In genomic region chr10:15166325-15166724, GRCh38 we compare ENCODE assay signal across 11 cellular contexts. TPM values are rescaled to one million over a fixed set of nuclear protein-coding genes. Genes with fewer than 3 reads are reported as not detected.
A peak's percentile ranks its signal among the peaks of the same experiment; 100 is the strongest.
DNase-seq lines count a peak whose midpoint lies in the region; ATAC-seq and TF ChIP-seq lines count a peak whose summit lies in the region.
"Had no signal": no experiment of that assay in that cellular context is flagged by ENCODE, and none has a peak within 500 bp of the region (broad histone marks: within the 10 kb centered on the region; RNA-seq: fewer than 3 reads in every experiment).

No MANE protein-coding gene starts in this region.

- POLR2A ChIA-PET in SK-N-SH (lab: Yijun Ruan, JAX): no interaction called here

- no peak for TF ChIP-seq RAD21 in SK-N-SH (IDR thresholded peaks at IDR 0.05; ENCODE audit: low read length)

- H3K27ac Mint-ChIP-seq in neural progenitor cell: no peak overlapping the region

- no peaks in the 10 kb centered on the region for H3K27me3 ChIP-seq in SK-N-SH (ENCODE audit: insufficient read depth)
- no peaks in the 10 kb centered on the region for H3K27me3 ChIP-seq in MG63
- no peaks in the 10 kb centered on the region for H3K27me3 ChIP-seq in dorsolateral prefrontal cortex
- H3K27me3 ChIP-seq in neural progenitor cell: peaks cover 14% of the 10 kb centered on the region

- H3K4me3 ChIP-seq in SK-N-SH (ENCODE audit: low read depth in 2 of 2, low read length in 1 of 2): peak overlapping the region; percentile 77 to 92; a peak in 3 of 4 replicates
- H3K4me3 ChIP-seq in MG63: peak overlapping the region; percentile 95
- peak overlapping the region in 58 of 59 donors; percentile 10 to 99 (median 88) for H3K4me3 ChIP-seq in dorsolateral prefrontal cortex
- peak overlapping the region; percentile 74 for H3K4me3 ChIP-seq in neural progenitor cell

- H3K9me3 ChIP-seq in SK-N-SH: no peaks in the 10 kb centered on the region
- no peaks in the 10 kb centered on the region for H3K9me3 ChIP-seq in MG63
- H3K9me3 ChIP-seq in neural progenitor cell (ENCODE audit: low read depth): no peaks in the 10 kb centered on the region

- H3K36me3 ChIP-seq in SK-N-SH (replicated peaks in 1 of 2; ENCODE audit: control insufficient read depth in 1 of 2, insufficient read depth in 2 of 2, low read length in 1 of 2) (no peaks in the 10 kb centered on the region), MG63 (peaks cover 23% of the 10 kb centered on the region), neural progenitor cell (no peaks in the 10 kb centered on the region)

- TF ChIP-seq CTCF in SK-N-SH (IDR thresholded peaks at IDR 0.05) (no peak), dorsolateral prefrontal cortex (IDR thresholded peaks at IDR 0.05 in 54 of 56, conservative IDR thresholded peaks at IDR 0.05 in 2 of 56; ENCODE audit: low read depth in 1 of 56, partially characterized antibody in 56 of 56) (no peak), neural progenitor cell (IDR thresholded peaks at IDR 0.05) (no peak)

- no peaks in the 10 kb centered on the region for H3K9me2 ChIP-seq in SK-N-SH

- ATAC-seq in SK-N-SH treated with all-trans-retinoic acid at 6 μM for 48 hours (no peak), esophagus mucosa (no peak)
- ATAC-seq: left ventricle myocardium superior had no signal

- H3K27ac ChIP-seq in SK-N-SH (ENCODE audit: low read depth in 2 of 2, low read length in 1 of 2): peak overlapping the region; percentile 6 to 15; a peak in 2 of 4 replicates
- peak overlapping the region in 10 of 59 donors; percentile 1 to 94 (median 84) for H3K27ac ChIP-seq in dorsolateral prefrontal cortex
- no peak overlapping the region for H3K27ac ChIP-seq in neural progenitor cell

- H3K36me3 Mint-ChIP-seq in neural progenitor cell: peaks cover 5% of the 10 kb centered on the region

- intact Hi-C loops in dorsolateral prefrontal cortex (cut with DNase I): loop anchor here (5.0 to 10.0 kb wide), 6 partner anchors 62 to 289 kb away; partner anchors contain the start of genes FAM171A1 (in 2 of the 2), MEIG1 (in 2 of the 2), RPP38 (in 1 of the 2) and SUV39H2 (in 1 of the 2)

- peaks cover 4% of the 10 kb centered on the region for H3K27me3 Mint-ChIP-seq in neural progenitor cell (ENCODE audit: insufficient read depth, low read depth)

- no peak for DNase-seq in SK-N-SH
- DNase-seq in MG63: no peak
- no peak for DNase-seq in dorsolateral prefrontal cortex
- peak; percentile 5 for DNase-seq in neural progenitor cell (ENCODE audit: low spot score)
- no peak for DNase-seq in putamen (ENCODE audit: low spot score)
- DNase-seq in ecto neural progenitor cell (ENCODE audit: low spot score): no peak
- DNase-seq: EL, HCEC 1CT, left ventricle myocardium superior had no signal

- H3K4me1 Mint-ChIP-seq in neural progenitor cell: peaks cover 27% of the 10 kb centered on the region

- no peak for TF ChIP-seq EP300 in SK-N-SH (IDR thresholded peaks at IDR 0.05; ENCODE audit: borderline replicate concordance in 1 of 2, low read depth in 1 of 2, low read length in 1 of 2)

- peak overlapping the region; percentile 88 for H3K4me2 ChIP-seq in SK-N-SH
- peak overlapping the region; percentile 91 for H3K4me2 ChIP-seq in neural progenitor cell

- peak overlapping the region; percentile 95 for H3K4me3 Mint-ChIP-seq in neural progenitor cell

- CTCF ChIA-PET in SK-N-SH (lab: Yijun Ruan, JAX): interaction anchor here (0.6 to 1.0 kb wide), 2 partner anchors 108 to 252 kb away, joined by 3 read pairs; no protein-coding TSS in a partner anchor

- WGBS in SK-N-SH (ENCODE audit: low lambda C conversion rate): 70% methylated on average over 2 of the region's 2 CpGs

- H3K4me1 ChIP-seq in SK-N-SH (ENCODE audit: control insufficient read depth in 1 of 2, insufficient read depth in 2 of 2, low read depth in 1 of 2, low read length in 1 of 2) (peaks cover 4 to 25% of the 10 kb centered on the region in 2 experiments), neural progenitor cell (peaks cover 18% of the 10 kb centered on the region)

- no peaks in the 10 kb centered on the region for H3K9me3 Mint-ChIP-seq in neural progenitor cell

- H3F3A ChIP-seq in SK-N-SH (replicated peaks; ENCODE audit: insufficient read depth): no peaks in the 10 kb centered on the region
- H3F3A ChIP-seq in neural progenitor cell (ENCODE audit: low read depth): peaks cover 24% of the 10 kb centered on the region

- peak overlapping the region; percentile 83; the same call in 1 of the 2 replicates for H3K9ac ChIP-seq in SK-N-SH
- no peak overlapping the region for H3K9ac ChIP-seq in neural progenitor cell

- H2AFZ ChIP-seq in SK-N-SH (ENCODE audit: low read depth): no peak overlapping the region
- H2AFZ ChIP-seq in neural progenitor cell (replicated peaks): no peak overlapping the region

- H3K79me2 ChIP-seq in SK-N-SH (ENCODE audit: insufficient read depth) (peaks cover 64% of the 10 kb centered on the region), neural progenitor cell (ENCODE audit: low read depth) (peaks cover 57% of the 10 kb centered on the region)

- peaks cover 18% of the 10 kb centered on the region for H4K20me1 ChIP-seq in SK-N-SH (ENCODE audit: insufficient read depth)
- peaks cover 30% of the 10 kb centered on the region for H4K20me1 ChIP-seq in neural progenitor cell (ENCODE audit: low read depth)

TF ChIP-seq in SK-N-SH, 30 proteins besides CTCF, POLR2A, EP300 and RAD21 (continues in another document):
- TF ChIP-seq CHD2 (IDR thresholded peaks at IDR 0.05; ENCODE audit: low read length, partially characterized antibody): no peak
- TF ChIP-seq MXI1 (IDR thresholded peaks at IDR 0.05; ENCODE audit: low read depth, low read length): no peak
- TF ChIP-seq GATA2 (CRISPR knock-in tag; IDR thresholded peaks at IDR 0.05): no peak
- TF ChIP-seq POLR2AphosphoS5 (IDR thresholded peaks at IDR 0.05; ENCODE audit: low read depth, low read length): no peak
- no peak for TF ChIP-seq TEAD4 (IDR thresholded peaks at IDR 0.05; ENCODE audit: borderline replicate concordance, insufficient read depth)
- no peak for TF ChIP-seq FOSL2 (IDR thresholded peaks at IDR 0.05; ENCODE audit: borderline replicate concordance, low read depth)
- no peak for TF ChIP-seq YY1 (IDR thresholded peaks at IDR 0.05; ENCODE audit: low read depth)
- TF ChIP-seq NFIC (IDR thresholded peaks at IDR 0.05; ENCODE audit: borderline replicate concordance): no peak
- TF ChIP-seq SMC3 (IDR thresholded peaks at IDR 0.05; ENCODE audit: low read depth, low read length): no peak
- no peak for TF ChIP-seq IRF3 (IDR thresholded peaks at IDR 0.05; ENCODE audit: low read depth, low read length)
- TF ChIP-seq GABPA (IDR thresholded peaks at IDR 0.05; ENCODE audit: low read depth): no peak
- TF ChIP-seq FOXM1 (IDR thresholded peaks at IDR 0.05; ENCODE audit: low read depth): no peak

TF ChIP-seq in SK-N-SH treated with all-trans-retinoic acid at 6 μM for 48 hours, 23 proteins besides CTCF, POLR2A, EP300 and RAD21:
- TF ChIP-seq ZNF8 (CRISPR knock-in tag; IDR thresholded peaks at IDR 0.05) (no peak), POU6F1 (CRISPR knock-in tag; IDR thresholded peaks at IDR 0.05; ENCODE audit: borderline replicate concordance, low read depth) (no peak), GLIS3 (CRISPR knock-in tag; IDR thresholded peaks at IDR 0.05) (no peak), ZC3H10 (CRISPR knock-in tag; IDR thresholded peaks at IDR 0.05) (no peak), CREB5 (CRISPR knock-in tag; IDR thresholded peaks at IDR 0.05; ENCODE audit: low read depth) (no peak)
- TF ChIP-seq, protein P1, sequence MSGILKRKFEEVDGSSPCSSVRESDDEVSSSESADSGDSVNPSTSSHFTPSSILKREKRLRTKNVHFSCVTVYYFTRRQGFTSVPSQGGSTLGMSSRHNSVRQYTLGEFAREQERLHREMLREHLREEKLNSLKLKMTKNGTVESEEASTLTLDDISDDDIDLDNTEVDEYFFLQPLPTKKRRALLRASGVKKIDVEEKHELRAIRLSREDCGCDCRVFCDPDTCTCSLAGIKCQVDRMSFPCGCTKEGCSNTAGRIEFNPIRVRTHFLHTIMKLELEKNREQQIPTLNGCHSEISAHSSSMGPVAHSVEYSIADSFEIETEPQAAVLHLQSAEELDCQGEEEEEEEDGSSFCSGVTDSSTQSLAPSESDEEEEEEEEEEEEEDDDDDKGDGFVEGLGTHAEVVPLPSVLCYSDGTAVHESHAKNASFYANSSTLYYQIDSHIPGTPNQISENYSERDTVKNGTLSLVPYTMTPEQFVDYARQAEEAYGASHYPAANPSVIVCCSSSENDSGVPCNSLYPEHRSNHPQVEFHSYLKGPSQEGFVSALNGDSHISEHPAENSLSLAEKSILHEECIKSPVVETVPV (CRISPR knock-in tag; IDR thresholded peaks at IDR 0.05): no peak

RNA-seq across cellular contexts. Expression of gene NMT2, which starts 2.2 kb away (rescaled TPM):
- 25.9 and 26.5 TPM in 2 replicates for polyA plus RNA-seq in SK-N-SH (2012; rRNA removed)
- polyA plus RNA-seq in SK-N-SH (2012; cell fraction: cytosol; rRNA removed): 28.8 and 32.4 TPM in 2 replicates
- polyA plus RNA-seq in SK-N-SH (2012; cell fraction: nucleus; rRNA removed): 38.5 and 52.3 TPM in 2 replicates
- 115 and 134 TPM in 2 replicates for total RNA-seq in MG63 (2014; rRNA removed; shearing (Covaris generic); ENCODE audit: low replicate concordance)
- 10 to 100 TPM; 20.0 to 80.1 (median 46.6) TPM for total RNA-seq in dorsolateral prefrontal cortex
- 25.4 and 26.1 TPM in 2 replicates for total RNA-seq in neural progenitor cell (ENCODE audit: low replicate concordance)
- 5.8 TPM for total RNA-seq in esophagus mucosa
